In genomic region chr2:45156605-45157004, GRCh38 we compare ENCODE assay signal across 7 cellular contexts.
"Had no signal": no experiment of that assay in that cellular context is flagged by ENCODE, and none has a peak within 500 bp of the region (broad histone marks: within the 10 kb centered on the region; RNA-seq: fewer than 3 reads in every experiment).

No MANE protein-coding gene starts in this region.

- ATAC-seq: K562 had no signal

- H3K4me3 Mint-ChIP-seq: H9 had no signal

- DNase-seq: H9, HCEC 1CT, IMR-90, KG1 had no signal

- FAIRE-seq: H1, H54, K562 had no signal

- H3K27ac Mint-ChIP-seq: H9 had no signal

- H3K4me3 ChIP-seq: K562 had no signal
